ENCODE assay signal across 28 cellular contexts in the genomic region with DNA sequence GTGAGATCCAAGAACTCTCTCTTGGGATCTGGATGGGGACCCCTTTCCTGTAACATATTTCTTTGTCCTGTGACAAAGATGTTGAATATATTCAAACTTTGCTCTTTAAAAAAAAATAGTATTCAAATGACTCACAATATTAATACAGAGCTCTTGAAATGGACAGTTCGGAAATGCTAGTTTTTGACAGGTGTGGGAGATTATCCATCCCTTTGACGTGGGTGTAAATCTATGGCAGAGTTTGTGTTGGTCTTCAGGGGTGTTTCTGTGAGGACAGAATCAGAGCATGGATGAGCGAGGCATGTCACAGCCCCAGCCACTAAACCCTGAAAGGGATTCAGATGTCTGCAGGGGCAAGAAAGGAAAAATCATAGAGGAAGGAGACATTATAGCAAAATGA. TPM values are rescaled to one million over a fixed set of nuclear protein-coding genes. Genes with fewer than 3 reads are reported as not detected.
"Had no signal": no experiment of that assay in that cellular context is flagged by ENCODE, and none has a peak within 500 bp of the region (broad histone marks: within the 10 kb centered on the region; RNA-seq: fewer than 3 reads in every experiment).

No MANE protein-coding gene starts in this region.

- H3K27me3 ChIP-seq: heart left ventricle, pancreas, transverse colon, upper lobe of right lung had no signal

- H3K36me3 ChIP-seq: heart left ventricle, left ventricle myocardium inferior, pancreas, prostate gland, transverse colon, upper lobe of right lung had no signal

- H3K4me3 Mint-ChIP-seq: mesothelial cell of epicardium; naive thymus-derived CD4-positive, alpha-beta T cell; natural killer cell treated with Interleukin-12 subunit alpha and Interleukin-12 subunit beta and Interleukin-15 and Interleukin-18, amount 100 ng/mL, for 72 hours; neural crest cell; stimulated activated memory B cell treated with anti-CD40 and anti-IgM and Interleukin-4, amounts not matched to agents 10 μg/mL and 1 μg/mL and 100 μg/mL, for 72 hours; stimulated activated naive CD8-positive, alpha-beta T cell treated with anti-CD3 and anti-CD28 coated beads, Interleukin-15, amount 100 ng/mL, for 72 hours had no signal

- H3K4me3 ChIP-seq: heart left ventricle, left ventricle myocardium inferior, lung, pancreas, prostate gland, smooth muscle cell, transverse colon, upper lobe of right lung had no signal

- DNase-seq: heart left ventricle; islet precursor cell; left ventricle myocardium inferior; mesendoderm; naive thymus-derived CD4-positive, alpha-beta T cell; nucleus accumbens; pancreas; posterior cingulate gyrus; retina; right cardiac atrium; stimulated activated CD4-positive, alpha-beta T cell treated with anti-CD3 and anti-CD28 coated beads, Interleukin-1b, Interleukin-23, amount 100 ng/mL, for 48 hours; stimulated activated CD4-positive, alpha-beta T cell treated with anti-CD3 and anti-CD28 coated beads, Interleukin-2, amount 100 ng/mL, for 48 hours; stimulated activated CD4-positive, alpha-beta T cell treated with anti-CD3 and anti-CD28 coated beads, Interleukin-4, amount 100 ng/mL, for 4 hours; stimulated activated CD8-positive, alpha-beta memory T cell treated with anti-CD3 and anti-CD28 coated beads, Interleukin-4, amount 100 ng/mL, for 48 hours; stimulated activated naive CD4-positive, alpha-beta T cell treated with Interleukin-2 at 50 U/mL for 16 hours; stimulated activated naive CD8-positive, alpha-beta T cell treated with anti-CD3 and anti-CD28 coated beads, Interleukin-15, amount 100 ng/mL, for 72 hours; substantia nigra; transverse colon; upper lobe of right lung had no signal

- H3K4me1 Mint-ChIP-seq: naive thymus-derived CD4-positive, alpha-beta T cell; stimulated activated memory B cell treated with anti-CD40 and anti-IgM and Interleukin-4, amounts not matched to agents 10 μg/mL and 1 μg/mL and 100 μg/mL, for 72 hours; stimulated activated naive CD8-positive, alpha-beta T cell treated with anti-CD3 and anti-CD28 coated beads, Interleukin-15, amount 100 ng/mL, for 72 hours had no signal

- H3K27me3 Mint-ChIP-seq: natural killer cell treated with Interleukin-12 subunit alpha and Interleukin-12 subunit beta and Interleukin-15 and Interleukin-18, amount 100 ng/mL, for 72 hours; stimulated activated memory B cell treated with anti-CD40 and anti-IgM and Interleukin-4, amounts not matched to agents 10 μg/mL and 1 μg/mL and 100 μg/mL, for 72 hours; stimulated activated naive CD8-positive, alpha-beta T cell treated with anti-CD3 and anti-CD28 coated beads, Interleukin-15, amount 100 ng/mL, for 72 hours had no signal

- H3K36me3 Mint-ChIP-seq: naive thymus-derived CD4-positive, alpha-beta T cell; natural killer cell treated with Interleukin-12 subunit alpha and Interleukin-12 subunit beta and Interleukin-15 and Interleukin-18, amount 100 ng/mL, for 72 hours; stimulated activated memory B cell treated with anti-CD40 and anti-IgM and Interleukin-4, amounts not matched to agents 10 μg/mL and 1 μg/mL and 100 μg/mL, for 72 hours had no signal

- ATAC-seq: heart left ventricle; naive thymus-derived CD4-positive, alpha-beta T cell; natural killer cell treated with Interleukin-12 subunit alpha and Interleukin-12 subunit beta and Interleukin-15 and Interleukin-18, amount 100 ng/mL, for 72 hours; pancreas; right cardiac atrium; sciatic nerve; stimulated activated memory B cell treated with anti-CD40 and anti-IgM and Interleukin-4, amounts not matched to agents 10 μg/mL and 1 μg/mL and 100 μg/mL, for 72 hours; stimulated activated naive CD8-positive, alpha-beta T cell treated with anti-CD3 and anti-CD28 coated beads, Interleukin-15, amount 100 ng/mL, for 72 hours; upper lobe of right lung had no signal

- H3K27ac ChIP-seq: heart left ventricle, left ventricle myocardium inferior, pancreas, prostate gland, transverse colon, upper lobe of right lung had no signal

- H3K9me3 ChIP-seq: heart left ventricle, left ventricle myocardium inferior, pancreas, prostate gland, transverse colon, upper lobe of right lung had no signal

- H3K4me1 ChIP-seq: heart left ventricle, left ventricle myocardium inferior, pancreas, prostate gland, transverse colon, upper lobe of right lung had no signal

- H3K27ac Mint-ChIP-seq: naive thymus-derived CD4-positive, alpha-beta T cell; natural killer cell treated with Interleukin-12 subunit alpha and Interleukin-12 subunit beta and Interleukin-15 and Interleukin-18, amount 100 ng/mL, for 72 hours; stimulated activated memory B cell treated with anti-CD40 and anti-IgM and Interleukin-4, amounts not matched to agents 10 μg/mL and 1 μg/mL and 100 μg/mL, for 72 hours; stimulated activated naive CD8-positive, alpha-beta T cell treated with anti-CD3 and anti-CD28 coated beads, Interleukin-15, amount 100 ng/mL, for 72 hours had no signal

RNA-seq across cellular contexts. Expression of gene TENM3, which starts 25.8 kb away (rescaled TPM):
- total RNA-seq: mononuclear cell; naive thymus-derived CD4-positive, alpha-beta T cell; natural killer cell treated with Interleukin-12 subunit alpha and Interleukin-12 subunit beta and Interleukin-15 and Interleukin-18, amount 100 ng/mL, for 72 hours had no signal
- polyA plus RNA-seq: naive thymus-derived CD4-positive, alpha-beta T cell had no signal
